In genomic region chr5:172403191-172403794, GRCh38 we compare ENCODE assay signal across 11 cellular contexts. TPM values are rescaled to one million over a fixed set of nuclear protein-coding genes. Genes with fewer than 3 reads are reported as not detected.
A peak's percentile ranks its signal among the peaks of the same experiment; 100 is the strongest.
DNase-seq lines count a peak whose midpoint lies in the region; TF ChIP-seq lines count a peak whose summit lies in the region.
"Had no signal": no experiment of that assay in that cellular context is flagged by ENCODE, and none has a peak within 500 bp of the region (broad histone marks: within the 10 kb centered on the region; RNA-seq: fewer than 3 reads in every experiment).

No MANE protein-coding gene starts in this region.

- no peak for TF ChIP-seq CTCF in ascending aorta (IDR thresholded peaks at IDR 0.05)
- no peak for TF ChIP-seq CTCF in glutamatergic neuron (IDR thresholded peaks at IDR 0.05; ENCODE audit: partially characterized antibody, unreplicated experiment)
- no peak for TF ChIP-seq CTCF in nephron progenitor cell (IDR thresholded peaks at IDR 0.05)
- TF ChIP-seq CTCF in transverse colon (IDR thresholded peaks at IDR 0.05), result no peak
- no peak for TF ChIP-seq CTCF in Calu3 (IDR thresholded peaks at IDR 0.05; ENCODE audit: unreplicated experiment)

- H3K4me3 ChIP-seq in ascending aorta, result peak overlapping the region in 1 of 2 donors; percentile 20
- no peak overlapping the region for H3K4me3 ChIP-seq in transverse colon

- TF ChIP-seq EP300 in transverse colon (IDR thresholded peaks at IDR 0.05; ENCODE audit: low read depth), result no peak

- no peaks in the 10 kb centered on the region for H3K9me3 ChIP-seq in ascending aorta
- no peaks in the 10 kb centered on the region for H3K9me3 ChIP-seq in transverse colon
- H3K9me3 ChIP-seq: neutrophil had no signal

- no TSS peak for BruUV-seq in Calu3 (replicated peaks; lab: Mats Ljungman, UMichigan)

- POLR2A ChIA-PET in activated CD4-positive, alpha-beta memory T cell treated with anti-CD3 and anti-CD28 coated beads, Interleukin-2, amount 10 ng/mL, durations not matched to agents 7 days and 5 days (lab: Charles Lee), result no interaction called here

- H3K27ac ChIP-seq in ascending aorta (peak overlapping the region; percentile 80 to 93), transverse colon (peak overlapping the region; percentile 79 to 88 (median 85))
- H3K27ac ChIP-seq: neutrophil had no signal

- H3K9me3 Mint-ChIP-seq in glutamatergic neuron (ENCODE audit: unreplicated experiment), result peaks cover 4% of the 10 kb centered on the region
- peaks cover 27% of the 10 kb centered on the region for H3K9me3 Mint-ChIP-seq in nephron progenitor cell
- no peaks in the 10 kb centered on the region for H3K9me3 Mint-ChIP-seq in Calu3 (ENCODE audit: low read depth, unreplicated experiment)
- no peaks in the 10 kb centered on the region for H3K9me3 Mint-ChIP-seq in activated CD4-positive, alpha-beta memory T cell treated with anti-CD3 and anti-CD28 coated beads, Interleukin-2, amount 10 ng/mL, durations not matched to agents 7 days and 5 days

- peaks cover 17% of the 10 kb centered on the region for H3K4me1 Mint-ChIP-seq in glutamatergic neuron (ENCODE audit: low read depth, unreplicated experiment)
- H3K4me1 Mint-ChIP-seq in nephron progenitor cell, result peaks cover 28% of the 10 kb centered on the region
- H3K4me1 Mint-ChIP-seq in Calu3 (ENCODE audit: low read depth, unreplicated experiment), result no peaks in the 10 kb centered on the region
- H3K4me1 Mint-ChIP-seq in activated CD4-positive, alpha-beta memory T cell treated with anti-CD3 and anti-CD28 coated beads, Interleukin-2, amount 10 ng/mL, durations not matched to agents 7 days and 5 days, result no peaks in the 10 kb centered on the region

- CTCF ChIA-PET in Calu3 (lab: Charles Lee), result no interaction called here
- CTCF ChIA-PET in activated CD4-positive, alpha-beta memory T cell treated with anti-CD3 and anti-CD28 coated beads, Interleukin-2, amount 10 ng/mL, durations not matched to agents 7 days and 5 days (lab: Charles Lee), result interaction anchor here (1.1 kb wide), 1 partner anchor 46 kb away, joined by 3 read pairs; no protein-coding TSS in a partner anchor

- no peak overlapping the region for H3K4me3 Mint-ChIP-seq in glutamatergic neuron (ENCODE audit: unreplicated experiment)
- H3K4me3 Mint-ChIP-seq in nephron progenitor cell, result peak overlapping the region; percentile 61
- H3K4me3 Mint-ChIP-seq in Calu3 (ENCODE audit: low read depth, unreplicated experiment), result no peak overlapping the region
- no peak overlapping the region for H3K4me3 Mint-ChIP-seq in activated CD4-positive, alpha-beta memory T cell treated with anti-CD3 and anti-CD28 coated beads, Interleukin-2, amount 10 ng/mL, durations not matched to agents 7 days and 5 days

- no peak for TF ChIP-seq POLR2A in transverse colon (IDR thresholded peaks at IDR 0.05)

- peaks cover 0 to 11% of the 10 kb centered on the region in 2 donors for H3K36me3 ChIP-seq in ascending aorta
- H3K36me3 ChIP-seq in transverse colon, result no peaks in the 10 kb centered on the region
- H3K36me3 ChIP-seq: neutrophil had no signal

- DNase-seq in ascending aorta (ENCODE audit: low spot score in 2 of 2) (peak; percentile 40 to 85), glutamatergic neuron (peak; percentile 65), nephron progenitor cell (peak; percentile 59), transverse colon (peak; percentile 63), Calu3 (no peak), NCI-H2196 treated with DMSO at 0.1 percent for 48 hours (lab: John Stamatoyannopoulos, UW; ENCODE audit: unreplicated experiment) (no peak), DMS53 treated with DMSO at 0.1 percent for 48 hours (lab: John Stamatoyannopoulos, UW; ENCODE audit: unreplicated experiment) (no peak)
- no peak for DNase-seq in activated CD4-positive, alpha-beta memory T cell treated with anti-CD3 and anti-CD28 coated beads, Interleukin-2, amount 10 ng/mL, durations not matched to agents 7 days and 5 days
- DNase-seq: GDM1, NCI-H510A treated with DMSO at 0.1 percent for 48 hours had no signal

- H3K4me1 ChIP-seq in ascending aorta (peaks cover 15 to 30% of the 10 kb centered on the region in 2 donors), transverse colon (peaks cover 5 to 26% (median 10%) of the 10 kb centered on the region in 4 donors)

- H3K36me3 Mint-ChIP-seq in glutamatergic neuron (ENCODE audit: unreplicated experiment) (peaks cover 16% of the 10 kb centered on the region), nephron progenitor cell (ENCODE audit: low read depth) (peaks cover 73% of the 10 kb centered on the region), Calu3 (ENCODE audit: insufficient read depth, unreplicated experiment) (no peaks in the 10 kb centered on the region)
- H3K36me3 Mint-ChIP-seq in activated CD4-positive, alpha-beta memory T cell treated with anti-CD3 and anti-CD28 coated beads, Interleukin-2, amount 10 ng/mL, durations not matched to agents 7 days and 5 days (ENCODE audit: low read depth), result no peaks in the 10 kb centered on the region

- H3K27me3 Mint-ChIP-seq in glutamatergic neuron (ENCODE audit: unreplicated experiment) (no peaks in the 10 kb centered on the region), nephron progenitor cell (ENCODE audit: low read depth, poor library complexity) (no peaks in the 10 kb centered on the region), Calu3 (ENCODE audit: unreplicated experiment) (no peaks in the 10 kb centered on the region)
- H3K27me3 Mint-ChIP-seq in activated CD4-positive, alpha-beta memory T cell treated with anti-CD3 and anti-CD28 coated beads, Interleukin-2, amount 10 ng/mL, durations not matched to agents 7 days and 5 days, result peaks cover 37% of the 10 kb centered on the region

- in situ Hi-C loops in transverse colon (cut with MboI; ENCODE audit: low pct_ligation_motif_present in 1 of 4, low pct_unique_long_range_greater_than_20kb in 1 of 4, low sequenced_read_pairs in 3 of 4), result no loop called here

- H3K27me3 ChIP-seq in ascending aorta (no peaks in the 10 kb centered on the region), transverse colon (no peaks in the 10 kb centered on the region)

- intact Hi-C loops in ascending aorta (cut with DNase I) (no loop called here), transverse colon (cut with DNase I; ENCODE audit: low total_unique reads) (no loop called here), Calu3 (cut with micrococcal nuclease; ENCODE audit: unreplicated experiment) (no loop called here)

- WGBS in transverse colon (ENCODE audit: low coverage in 1 of 2), 2 donors, result 62 to 63% methylated on average over 5 to 11 of the region's 11 CpGs

- H3K27ac Mint-ChIP-seq in glutamatergic neuron (ENCODE audit: unreplicated experiment) (peak overlapping the region; percentile 52), nephron progenitor cell (peak overlapping the region; percentile 97), Calu3 (ENCODE audit: unreplicated experiment) (no peak overlapping the region)
- H3K27ac Mint-ChIP-seq in activated CD4-positive, alpha-beta memory T cell treated with anti-CD3 and anti-CD28 coated beads, Interleukin-2, amount 10 ng/mL, durations not matched to agents 7 days and 5 days, result no peak overlapping the region

RNA-seq across cellular contexts. Expression of gene SH3PXD2B, which starts 51.0 kb away (rescaled TPM):
- total RNA-seq in ascending aorta (60.8 TPM), glutamatergic neuron (ENCODE audit: unreplicated experiment) (96.8 TPM), transverse colon (10 to 100 TPM; 10.2 to 26.6 (median 14.6) TPM), Calu3 (2022) (20.1 and 25.6 TPM in 2 replicates)
- under 1 TPM; 0.25 TPM for total RNA-seq in activated CD4-positive, alpha-beta memory T cell treated with anti-CD3 and anti-CD28 coated beads, Interleukin-2, amount 10 ng/mL, durations not matched to agents 7 days and 5 days

Comparison
In these comparisons a context has a peak if more than half of its experiments do, and no peak if none do; other contexts are left out.
1. DNase-seq: peak in ascending aorta (2 of 2), glutamatergic neuron (single experiment), nephron progenitor cell (single experiment) and transverse colon (single experiment); none in Calu3 (single experiment), NCI-H2196 treated with DMSO at 0.1 percent for 48 hours (single experiment), activated CD4-positive, alpha-beta memory T cell treated with anti-CD3 and anti-CD28 coated beads, Interleukin-2, amount 10 ng/mL, durations not matched to agents 7 days and 5 days (single experiment) and DMS53 treated with DMSO at 0.1 percent for 48 hours (single experiment).
2. H3K27ac Mint-ChIP-seq: peak in glutamatergic neuron (single experiment) and nephron progenitor cell (single experiment); none in Calu3 (single experiment) and activated CD4-positive, alpha-beta memory T cell treated with anti-CD3 and anti-CD28 coated beads, Interleukin-2, amount 10 ng/mL, durations not matched to agents 7 days and 5 days (single experiment).
3. RNA of gene SH3PXD2B, which starts 51.0 kb away (total RNA-seq): 96.8 TPM in glutamatergic neuron (single experiment), 60.8 TPM in ascending aorta (single experiment), 20.1 to 25.6 TPM in Calu3 and 10.2 to 26.6 TPM in transverse colon; 0.25 TPM in activated CD4-positive, alpha-beta memory T cell treated with anti-CD3 and anti-CD28 coated beads, Interleukin-2, amount 10 ng/mL, durations not matched to agents 7 days and 5 days; every median in the first group is over 4 times any median in the second.